In genomic region chr2:39436592-39437521, GRCh38 we compare ENCODE assay signal across 8 cellular contexts. TPM values are rescaled to one million over a fixed set of nuclear protein-coding genes. Genes with fewer than 3 reads are reported as not detected.
DNase-seq lines count a peak whose midpoint lies in the region; ATAC-seq and TF ChIP-seq lines count a peak whose summit lies in the region.

MAP4K3 (minus strand) TSS chr2:39437285; CDS start chr2:39436987, 298 bp downstream.

- H3K4me3 ChIP-seq in Karpas-422 (ENCODE audit: low read length), result peak within 1 kb of the TSS; percentile 90
- peak within 1 kb of the TSS; percentile 46 to 90 (median 81) for H3K4me3 ChIP-seq in fibroblast of lung (replicated peaks in 1 of 4; ENCODE audit: control extremely low read depth in 1 of 4, insufficient read depth in 1 of 4, low read depth in 3 of 4, low read length in 4 of 4)
- peak within 1 kb of the TSS; percentile 76 for H3K4me3 ChIP-seq in naive thymus-derived CD4-positive, alpha-beta T cell (ENCODE audit: low read length)

- ATAC-seq in GM21825 (IDR thresholded peaks at IDR 0.05; ENCODE audit: unreplicated experiment), result peak; percentile 70
- ATAC-seq in naive thymus-derived CD4-positive, alpha-beta T cell, result peak; percentile 79
- ATAC-seq in stimulated activated memory B cell treated with anti-CD40 and anti-IgM and Interleukin-4, amounts not matched to agents 10 μg/mL and 1 μg/mL and 100 μg/mL, for 72 hours, result peak; percentile 91

- peaks cover 35 to 57% (median 53%) of the 10 kb centered on the region in 7 donors for H3K4me1 Mint-ChIP-seq in naive thymus-derived CD4-positive, alpha-beta T cell
- peaks cover 35% of the 10 kb centered on the region for H3K4me1 Mint-ChIP-seq in stimulated activated memory B cell treated with anti-CD40 and anti-IgM and Interleukin-4, amounts not matched to agents 10 μg/mL and 1 μg/mL and 100 μg/mL, for 72 hours

- H3K9ac ChIP-seq in Karpas-422 (ENCODE audit: low read length), result peak within 1 kb of the TSS; percentile 77
- peak within 1 kb of the TSS; percentile 90 for H3K9ac ChIP-seq in fibroblast of lung (ENCODE audit: insufficient read depth, low read length)

- H4K20me1 ChIP-seq in Karpas-422 (ENCODE audit: insufficient read depth, low read depth, low read length) (peaks cover 16% of the 10 kb centered on the region; the same call in 1 of the 2 replicates), fibroblast of lung (ENCODE audit: control insufficient read depth, extremely low read depth, insufficient read depth, low read length) (no peaks in the 10 kb centered on the region)

- POLR2A ChIA-PET in naive thymus-derived CD4-positive, alpha-beta T cell (lab: Charles Lee), result no interaction called here

- H2AFZ ChIP-seq in Karpas-422 (ENCODE audit: low read length) (peak within 1 kb of the TSS; percentile 60), fibroblast of lung (ENCODE audit: low read length) (peak within 1 kb of the TSS; percentile 63)

- peak within 1 kb of the TSS; percentile 98 for H3K4me2 ChIP-seq in Karpas-422 (ENCODE audit: low read depth, low read length, poor library complexity, severe bottlenecking)
- peak within 1 kb of the TSS; percentile 98 for H3K4me2 ChIP-seq in fibroblast of lung (ENCODE audit: extremely low read depth, insufficient read depth, low read length)

- H3K27me3 ChIP-seq in Karpas-422 (ENCODE audit: low read length) (no peaks in the 10 kb centered on the region), fibroblast of lung (ENCODE audit: control insufficient read depth, insufficient read depth, low read length) (no peaks in the 10 kb centered on the region)
- no peaks in the 10 kb centered on the region for H3K27me3 ChIP-seq in naive thymus-derived CD4-positive, alpha-beta T cell (ENCODE audit: control insufficient read depth in 2 of 2, insufficient read depth in 2 of 2, low read length in 2 of 2)

- H3K27ac Mint-ChIP-seq in naive thymus-derived CD4-positive, alpha-beta T cell, result peak within 1 kb of the TSS; percentile 47 to 96 (median 87)
- peak within 1 kb of the TSS; percentile 87 for H3K27ac Mint-ChIP-seq in stimulated activated memory B cell treated with anti-CD40 and anti-IgM and Interleukin-4, amounts not matched to agents 10 μg/mL and 1 μg/mL and 100 μg/mL, for 72 hours

- no peak within 1 kb of the TSS for H3K27ac ChIP-seq in Karpas-422 (ENCODE audit: low read length)
- H3K27ac ChIP-seq in fibroblast of lung (ENCODE audit: insufficient read depth, low read length), result peak within 1 kb of the TSS; percentile 85
- H3K27ac ChIP-seq in naive thymus-derived CD4-positive, alpha-beta T cell (ENCODE audit: low read depth, low read length), result peak within 1 kb of the TSS; percentile 64

- no peaks in the 10 kb centered on the region for H3K36me3 ChIP-seq in Karpas-422 (ENCODE audit: insufficient read depth, low read length)
- H3K36me3 ChIP-seq in fibroblast of lung (ENCODE audit: control insufficient read depth, insufficient read depth, low read length), result no peaks in the 10 kb centered on the region
- no peaks in the 10 kb centered on the region for H3K36me3 ChIP-seq in naive thymus-derived CD4-positive, alpha-beta T cell (ENCODE audit: control insufficient read depth in 2 of 3, insufficient read depth in 3 of 3, low read length in 3 of 3)

- peaks cover 0 to 6% (median 0%) of the 10 kb centered on the region in 5 donors for H3K36me3 Mint-ChIP-seq in naive thymus-derived CD4-positive, alpha-beta T cell
- peaks cover 6% of the 10 kb centered on the region for H3K36me3 Mint-ChIP-seq in stimulated activated memory B cell treated with anti-CD40 and anti-IgM and Interleukin-4, amounts not matched to agents 10 μg/mL and 1 μg/mL and 100 μg/mL, for 72 hours

- no peaks in the 10 kb centered on the region for H3K9me2 ChIP-seq in Karpas-422 (replicated peaks; ENCODE audit: insufficient read depth, low read length)

- H3K4me1 ChIP-seq in Karpas-422 (ENCODE audit: low read length) (peaks cover 22% of the 10 kb centered on the region), fibroblast of lung (ENCODE audit: control insufficient read depth, extremely low read depth, insufficient read depth, low read length) (peaks cover 15% of the 10 kb centered on the region)
- H3K4me1 ChIP-seq in naive thymus-derived CD4-positive, alpha-beta T cell (ENCODE audit: control insufficient read depth in 2 of 2, insufficient read depth in 2 of 2, low read length in 2 of 2), result peaks cover 9 to 30% of the 10 kb centered on the region in 2 donors

- intact Hi-C loops in naive thymus-derived CD4-positive, alpha-beta T cell (cut with micrococcal nuclease), result loop anchor here (1.0 to 10.0 kb wide), 10 partner anchors 11 to 1060 kb away; partner anchors contain the start of genes SOS1 (in 2 of the 2), ATL2 (in 1 of the 2), DHX57 (in 1 of the 2) and MORN2 (in 1 of the 2)

- DNase-seq in DMS79 treated with DMSO at 0.1 percent for 48 hours (lab: John Stamatoyannopoulos, UW), result peak; percentile 92
- DNase-seq in Karpas-422, result peak; percentile 91
- peak; percentile 95 for DNase-seq in RPMI7951 (ENCODE audit: low read depth)
- DNase-seq in activated T-helper 1 cell treated with anti-CD3 and anti-CD28 coated beads, Interleukin-2, amount 50 U/mL, for 16 hours (ENCODE audit: low read depth in 1 of 2, low spot score in 1 of 2), result peak; percentile 36 to 55
- peak; percentile 93 for DNase-seq in fibroblast of lung (ENCODE audit: low read depth in 2 of 2)
- peak; percentile 46 to 84 (median 54) for DNase-seq in naive thymus-derived CD4-positive, alpha-beta T cell

- CTCF ChIA-PET in naive thymus-derived CD4-positive, alpha-beta T cell (lab: Charles Lee), result no interaction called here

- H3K9me3 ChIP-seq in Karpas-422 (ENCODE audit: low read length) (no peaks in the 10 kb centered on the region), fibroblast of lung (ENCODE audit: control insufficient read depth, insufficient read depth, low read depth, low read length) (no peaks in the 10 kb centered on the region)
- H3K9me3 ChIP-seq in naive thymus-derived CD4-positive, alpha-beta T cell (ENCODE audit: control insufficient read depth in 2 of 3, low read length in 3 of 3), result no peaks in the 10 kb centered on the region

- H3K27me3 Mint-ChIP-seq in naive thymus-derived CD4-positive, alpha-beta T cell, result no peaks in the 10 kb centered on the region
- no peaks in the 10 kb centered on the region for H3K27me3 Mint-ChIP-seq in stimulated activated memory B cell treated with anti-CD40 and anti-IgM and Interleukin-4, amounts not matched to agents 10 μg/mL and 1 μg/mL and 100 μg/mL, for 72 hours

- H3K4me3 Mint-ChIP-seq in naive thymus-derived CD4-positive, alpha-beta T cell, result peak within 1 kb of the TSS; percentile 67 to 97 (median 91)
- H3K4me3 Mint-ChIP-seq in stimulated activated memory B cell treated with anti-CD40 and anti-IgM and Interleukin-4, amounts not matched to agents 10 μg/mL and 1 μg/mL and 100 μg/mL, for 72 hours, result peak within 1 kb of the TSS; percentile 91

- TF ChIP-seq CTCF in fibroblast of lung (conservative IDR thresholded peaks at IDR 0.05 in 1 of 2, IDR thresholded peaks at IDR 0.05 in 1 of 2; ENCODE audit: low read depth in 1 of 2, low read length in 2 of 2), result no peak

- no peaks in the 10 kb centered on the region for H3K9me3 Mint-ChIP-seq in naive thymus-derived CD4-positive, alpha-beta T cell
- no peaks in the 10 kb centered on the region for H3K9me3 Mint-ChIP-seq in stimulated activated memory B cell treated with anti-CD40 and anti-IgM and Interleukin-4, amounts not matched to agents 10 μg/mL and 1 μg/mL and 100 μg/mL, for 72 hours

- no peaks in the 10 kb centered on the region for H3K79me2 ChIP-seq in Karpas-422 (ENCODE audit: low read length)
- peaks cover 68% of the 10 kb centered on the region for H3K79me2 ChIP-seq in fibroblast of lung (ENCODE audit: control insufficient read depth, insufficient read depth, low read length)

RNA-seq across cellular contexts. Expression of gene MAP4K3, which starts in this region (rescaled TPM):
- 7.2 and 11.5 TPM in 2 replicates for total RNA-seq in Karpas-422 (2014; rRNA removed; shearing (Covaris generic); ENCODE audit: low replicate concordance)
- 35.1 and 35.6 TPM in 2 replicates for total RNA-seq in RPMI7951 (2014; rRNA removed; shearing (Covaris generic))
- total RNA-seq in fibroblast of lung, result 24.9 and 40.8 TPM in 2 replicates
- 32.1 and 75.7 TPM in 2 replicates for polyA plus RNA-seq in fibroblast of lung
- polyA plus RNA-seq in fibroblast of lung (2012), result 16.9 and 38.9 TPM in 2 replicates
- 3.5 and 7.5 TPM in 2 replicates for polyA minus RNA-seq in fibroblast of lung (ENCODE audit: low replicate concordance)
- 10 to 100 TPM; 14.4 to 32.2 (median 19.9) TPM for total RNA-seq in naive thymus-derived CD4-positive, alpha-beta T cell
- 1 to 10 TPM; 2.9 to 3.2 TPM for polyA plus RNA-seq in naive thymus-derived CD4-positive, alpha-beta T cell

Comparison
In these comparisons a context has a peak if more than half of its experiments do, and no peak if none do; other contexts are left out.
1. RNA of gene MAP4K3 (polyA plus RNA-seq): 16.9 to 75.7 TPM in fibroblast of lung; 2.9 to 3.2 TPM in naive thymus-derived CD4-positive, alpha-beta T cell; every median in the first group is over 4 times any median in the second.
2. Peak in every context shown above with its lines, with median percentiles within 50 percentile points of each other: DNase-seq, ATAC-seq and H3K4me3 ChIP-seq.